8 cellular contexts compared by ENCODE assay signal in genomic region chr19:4343056-4343844, GRCh38. TPM values are rescaled to one million over a fixed set of nuclear protein-coding genes. Genes with fewer than 3 reads are reported as not detected.
A peak's percentile ranks its signal among the peaks of the same experiment; 100 is the strongest.
DNase-seq lines count a peak whose midpoint lies in the region; TF ChIP-seq lines count a peak whose summit lies in the region.

Gene MPND, plus strand, starts transcription at chr19:4343562. Its CDS starts 32 bp downstream, at chr19:4343594.

- peaks cover 3% of the 10 kb centered on the region; the same call in 1 of the 2 replicates for H3F3A ChIP-seq in MM.1S (ENCODE audit: insufficient read depth, low read length)

- DNase-seq in GDM1 (lab: John Stamatoyannopoulos, UW): peak; percentile 73
- DNase-seq in H7: peak; percentile 98
- peak; percentile 93 for DNase-seq in MM.1S
- DNase-seq in SKM-1 (lab: John Stamatoyannopoulos, UW; ENCODE audit: unreplicated experiment): peak; percentile 48
- peak; percentile 95 for DNase-seq in glutamatergic neuron
- peak; percentile 91 to 95 (median 92) for DNase-seq in ovary
- DNase-seq in thyroid gland: peak; percentile 93

- H3K9ac ChIP-seq in MM.1S (ENCODE audit: low read length): peak within 1 kb of the TSS; percentile 78

- no peaks in the 10 kb centered on the region; the same call in none of the 2 replicates for H3K36me3 ChIP-seq in H7 (replicated peaks; ENCODE audit: control insufficient read depth, insufficient read depth, low read length)
- H3K36me3 ChIP-seq in MM.1S (replicated peaks; ENCODE audit: insufficient read depth, low read length): no peaks in the 10 kb centered on the region
- no peaks in the 10 kb centered on the region for H3K36me3 ChIP-seq in ovary
- H3K36me3 ChIP-seq in thyroid gland: no peaks in the 10 kb centered on the region

- TF ChIP-seq EP300 in ovary (IDR thresholded peaks at IDR 0.05): no peak

- no peaks in the 10 kb centered on the region for H3K9me2 ChIP-seq in MM.1S (replicated peaks; ENCODE audit: insufficient read depth, low read length)

- 0 to 1% (median 1%) methylated on average over 33 to 78 of the region's 80 CpGs for WGBS in ovary, 3 donors
- WGBS in thyroid gland, 2 donors: 0 to 1% methylated on average over 8 to 32 of the region's 80 CpGs

- no peaks in the 10 kb centered on the region for H3K27me3 Mint-ChIP-seq in activated naive CD4-positive, alpha-beta T cell treated with anti-CD3 and anti-CD28 coated beads, Interleukin-2, amount 50 U/mL, for 24 hours
- peaks cover 8% of the 10 kb centered on the region for H3K27me3 Mint-ChIP-seq in glutamatergic neuron (ENCODE audit: unreplicated experiment)

- no peaks in the 10 kb centered on the region for H3K9me3 Mint-ChIP-seq in activated naive CD4-positive, alpha-beta T cell treated with anti-CD3 and anti-CD28 coated beads, Interleukin-2, amount 50 U/mL, for 24 hours
- H3K9me3 Mint-ChIP-seq in glutamatergic neuron (ENCODE audit: unreplicated experiment): peaks cover 7% of the 10 kb centered on the region

- intact Hi-C loops in ovary (cut with DNase I) (loop anchor here in 2 of 4 donors (5.0 to 10.0 kb wide), 2 partner anchors 59 to 78 kb away; partner anchors contain the start of genes CHAF1A (in 1 of the 2) and SH3GL1 (in 1 of the 2)), thyroid gland (cut with DNase I) (no loop called here)

- peak within 1 kb of the TSS; percentile 99 for H3K4me2 ChIP-seq in MM.1S (ENCODE audit: low read depth, low read length)

- H2AFZ ChIP-seq in MM.1S (ENCODE audit: low read length): peak within 1 kb of the TSS; percentile 98

- H3K4me1 ChIP-seq in MM.1S (ENCODE audit: low read length) (peaks cover 12% of the 10 kb centered on the region; the same call in 1 of the 2 replicates), ovary (ENCODE audit: insufficient read depth) (peaks cover 9% of the 10 kb centered on the region), thyroid gland (peaks cover 14 to 19% of the 10 kb centered on the region in 2 donors)

- H3K27ac Mint-ChIP-seq in activated naive CD4-positive, alpha-beta T cell treated with anti-CD3 and anti-CD28 coated beads, Interleukin-2, amount 50 U/mL, for 24 hours: peak within 1 kb of the TSS; percentile 95
- H3K27ac Mint-ChIP-seq in glutamatergic neuron (ENCODE audit: unreplicated experiment): peak within 1 kb of the TSS; percentile 93

- TF ChIP-seq POLR2A in ovary (IDR thresholded peaks at IDR 0.05) (no peak), thyroid gland (IDR thresholded peaks at IDR 0.05) (peak in 1 of 2 donors; percentile 78)

- peak within 1 kb of the TSS; percentile 90 for H3K4me3 ChIP-seq in H7 (ENCODE audit: insufficient read depth, low read depth, low read length)
- H3K4me3 ChIP-seq in MM.1S (ENCODE audit: low read length): peak within 1 kb of the TSS; percentile 90
- peak within 1 kb of the TSS; percentile 72 for H3K4me3 ChIP-seq in ovary
- H3K4me3 ChIP-seq in thyroid gland (replicated peaks in 1 of 3): peak within 1 kb of the TSS; percentile 23 to 62 (median 47)

- H3K27ac ChIP-seq in MM.1S (ENCODE audit: low read length): peak within 1 kb of the TSS; percentile 81
- peak within 1 kb of the TSS; percentile 83 to 86 for H3K27ac ChIP-seq in ovary
- peak within 1 kb of the TSS; percentile 83 to 95 (median 87) for H3K27ac ChIP-seq in thyroid gland

- H3K79me2 ChIP-seq in MM.1S (ENCODE audit: low read length): peaks cover 6% of the 10 kb centered on the region

- TF ChIP-seq CTCF in MM.1S (IDR thresholded peaks at IDR 0.05; ENCODE audit: low read length) (peak; percentile 27), glutamatergic neuron (IDR thresholded peaks at IDR 0.05; ENCODE audit: partially characterized antibody, unreplicated experiment) (no peak), ovary (IDR thresholded peaks at IDR 0.05) (no peak), thyroid gland (IDR thresholded peaks at IDR 0.05) (peak in 2 of 6 experiments; percentile 15 to 17)

- H3K4me3 Mint-ChIP-seq in activated naive CD4-positive, alpha-beta T cell treated with anti-CD3 and anti-CD28 coated beads, Interleukin-2, amount 50 U/mL, for 24 hours: peak within 1 kb of the TSS; percentile 89
- peak within 1 kb of the TSS; percentile 87 for H3K4me3 Mint-ChIP-seq in glutamatergic neuron (ENCODE audit: unreplicated experiment)

- H3K9me3 ChIP-seq in MM.1S (replicated peaks; ENCODE audit: insufficient read depth, low read length) (no peaks in the 10 kb centered on the region), ovary (no peaks in the 10 kb centered on the region), thyroid gland (no peaks in the 10 kb centered on the region)

- no peaks in the 10 kb centered on the region for H3K27me3 ChIP-seq in H7 (ENCODE audit: control insufficient read depth, insufficient read depth, low read length)
- H3K27me3 ChIP-seq in MM.1S (replicated peaks; ENCODE audit: insufficient read depth, low read length): no peaks in the 10 kb centered on the region
- H3K27me3 ChIP-seq in ovary: no peaks in the 10 kb centered on the region
- H3K27me3 ChIP-seq in thyroid gland: no peaks in the 10 kb centered on the region

- H3K4me1 Mint-ChIP-seq in activated naive CD4-positive, alpha-beta T cell treated with anti-CD3 and anti-CD28 coated beads, Interleukin-2, amount 50 U/mL, for 24 hours: peaks cover 36% of the 10 kb centered on the region
- peaks cover 4% of the 10 kb centered on the region for H3K4me1 Mint-ChIP-seq in glutamatergic neuron (ENCODE audit: low read depth, unreplicated experiment)

- no peaks in the 10 kb centered on the region for H4K20me1 ChIP-seq in MM.1S (ENCODE audit: insufficient read depth, low read length)

- peaks cover 3% of the 10 kb centered on the region for H3K36me3 Mint-ChIP-seq in activated naive CD4-positive, alpha-beta T cell treated with anti-CD3 and anti-CD28 coated beads, Interleukin-2, amount 50 U/mL, for 24 hours
- H3K36me3 Mint-ChIP-seq in glutamatergic neuron (ENCODE audit: unreplicated experiment): no peaks in the 10 kb centered on the region

RNA-seq across cellular contexts. Expression of gene MPND, which starts in this region (rescaled TPM):
- 11.4 and 17.4 TPM in 2 replicates for total RNA-seq in H7 (2014; rRNA removed; shearing (Covaris generic))
- 56.7 TPM for total RNA-seq in glutamatergic neuron (ENCODE audit: unreplicated experiment)
- total RNA-seq in ovary: 10 to 100 TPM in 5 of 7 donors, 1 to 10 TPM in 2; 5.2 to 31.1 (median 20.3) TPM
- 10 to 100 TPM in 1 of 2 donors, 1 to 10 TPM in 1; 2.4 to 14.5 TPM for polyA plus RNA-seq in ovary
- 10 to 100 TPM in 2 of 4 donors, 1 to 10 TPM in 2; 5.6 to 10.5 (median 9.3) TPM for total RNA-seq in thyroid gland

Comparison
In these comparisons a context has a peak if more than half of its experiments do, and no peak if none do; other contexts are left out.
1. Peak in every context shown above with its lines: DNase-seq, H3K4me3 ChIP-seq and H3K27ac ChIP-seq.
2. DNase-seq: peak in every context shown above with its lines; median percentile 98 in H7; 95 in glutamatergic neuron; 93 in MM.1S; 93 in thyroid gland; 92 in ovary; 73 in GDM1; 48 in SKM-1.